Comparison of ENCODE assay signal across 25 cellular contexts in the genomic region with DNA sequence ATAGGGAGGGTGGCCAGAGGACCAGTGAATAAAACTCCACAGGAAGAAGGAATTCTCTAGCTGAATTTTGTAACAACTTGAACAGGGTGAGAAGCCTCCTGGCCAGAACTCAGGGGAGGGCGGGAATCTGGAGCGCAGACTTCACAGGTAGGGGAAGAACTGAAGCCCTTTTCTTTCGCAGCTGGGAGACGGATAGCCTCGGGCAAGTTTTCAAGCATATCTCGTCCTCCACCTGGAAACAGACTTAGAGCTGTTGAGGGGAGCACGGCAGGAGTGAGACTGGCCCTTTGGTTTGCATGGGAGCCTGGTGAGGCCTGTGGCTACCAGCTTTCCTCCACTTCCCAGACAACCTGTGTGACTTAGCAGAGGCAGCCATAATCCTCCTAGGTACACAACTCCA. TPM values are rescaled to one million over a fixed set of nuclear protein-coding genes. Genes with fewer than 3 reads are reported as not detected.
DNase-seq lines count a peak whose midpoint lies in the region; ATAC-seq, FAIRE-seq and TF ChIP-seq lines count a peak whose summit lies in the region.
"Had no signal": no experiment of that assay in that cellular context is flagged by ENCODE, and none has a peak within 500 bp of the region (broad histone marks: within the 10 kb centered on the region; RNA-seq: fewer than 3 reads in every experiment).

No MANE protein-coding gene starts in this region.

- CTCF ChIA-PET in activated CD8-positive, alpha-beta T cell treated with anti-CD3 and anti-CD28 coated beads, Interleukin-2, amount 10 ng/mL, durations not matched to agents 7 days and 5 days (lab: Charles Lee): interaction anchor here (0.7 to 6.3 kb wide), 20 partner anchors 10 to 311 kb away, joined by 3 to 96 read pairs (median 4); a partner anchor contains a TSS
- CTCF ChIA-PET in activated CD8-positive, alpha-beta T cell treated with anti-CD3 and anti-CD28 coated beads for 36 hours (lab: Charles Lee): interaction anchor here (1.3 to 6.5 kb wide), 18 partner anchors 10 to 328 kb away, joined by 4 to 116 read pairs (median 9); a partner anchor contains a TSS
- CTCF ChIA-PET in K562 (lab: Yijun Ruan, JAX; ENCODE audit: low intra/inter-chr PET ratio): no interaction called here

- no peak overlapping the region for H3K9ac ChIP-seq in OCI-LY3 (ENCODE audit: low read length)
- H3K9ac ChIP-seq in K562 (ENCODE audit: insufficient read depth in 1 of 2, low read depth in 2 of 2, low read length in 2 of 2): no peak overlapping the region
- H3K9ac ChIP-seq: KMS-11 had no signal

- TF ChIP-seq CTCF in activated CD8-positive, alpha-beta T cell treated with anti-CD3 and anti-CD28 coated beads for 36 hours (IDR thresholded peaks at IDR 0.05): no peak
- TF ChIP-seq CTCF in OCI-LY3 (IDR thresholded peaks at IDR 0.05; ENCODE audit: low read depth, low read length) (no peak), K562 (IDR thresholded peaks at IDR 0.05 in 2 of 3, conservative IDR thresholded peaks at IDR 0.05 in 1 of 3; ENCODE audit: insufficient read depth in 2 of 3, low read depth in 1 of 3, low read length in 3 of 3) (no peak), GM13977 (IDR thresholded peaks at IDR 0.05; ENCODE audit: extremely low read depth, insufficient read depth, missing control alignments) (no peak)

- no peak for TF ChIP-seq EP300 in K562 (IDR thresholded peaks at IDR 0.05; ENCODE audit: low read length)

- WGBS in K562 (ENCODE audit: insufficient coverage, low coverage, missing lambda C conversion rate): 59% methylated on average over 7 of the region's 7 CpGs

- peaks cover 11% of the 10 kb centered on the region for H3K9me3 Mint-ChIP-seq in activated CD8-positive, alpha-beta T cell treated with anti-CD3 and anti-CD28 coated beads, Interleukin-2, amount 10 ng/mL, durations not matched to agents 7 days and 5 days (ENCODE audit: insufficient read depth)
- peaks cover 10% of the 10 kb centered on the region for H3K9me3 Mint-ChIP-seq in activated CD8-positive, alpha-beta T cell treated with anti-CD3 and anti-CD28 coated beads for 36 hours
- no peaks in the 10 kb centered on the region for H3K9me3 Mint-ChIP-seq in stimulated activated effector memory CD8-positive, alpha-beta T cell treated with anti-CD3 and anti-CD28 coated beads, Interleukin-12 subunit alpha, Interleukin-12 subunit beta, amount 100 ng/mL, for 72 hours

- TF ChIP-seq RAD21 in K562 (CRISPR knock-in tag; conservative IDR thresholded peaks at IDR 0.05 in 1 of 2, IDR thresholded peaks at IDR 0.05 in 1 of 2): no peak

- H3K27me3 Mint-ChIP-seq in activated CD8-positive, alpha-beta T cell treated with anti-CD3 and anti-CD28 coated beads, Interleukin-2, amount 10 ng/mL, durations not matched to agents 7 days and 5 days (ENCODE audit: low read depth): peaks cover 34% of the 10 kb centered on the region
- H3K27me3 Mint-ChIP-seq in activated CD8-positive, alpha-beta T cell treated with anti-CD3 and anti-CD28 coated beads for 36 hours: no peaks in the 10 kb centered on the region

- H3K36me3 Mint-ChIP-seq in activated CD8-positive, alpha-beta T cell treated with anti-CD3 and anti-CD28 coated beads, Interleukin-2, amount 10 ng/mL, durations not matched to agents 7 days and 5 days (ENCODE audit: low read depth): peaks cover 8% of the 10 kb centered on the region
- H3K36me3 Mint-ChIP-seq in activated CD8-positive, alpha-beta T cell treated with anti-CD3 and anti-CD28 coated beads for 36 hours (ENCODE audit: low read depth): peaks cover 2% of the 10 kb centered on the region
- H3K36me3 Mint-ChIP-seq in stimulated activated effector memory CD8-positive, alpha-beta T cell treated with anti-CD3 and anti-CD28 coated beads, Interleukin-12 subunit alpha, Interleukin-12 subunit beta, amount 100 ng/mL, for 72 hours: no peaks in the 10 kb centered on the region

- no peak overlapping the region for H3K4me3 Mint-ChIP-seq in activated CD8-positive, alpha-beta T cell treated with anti-CD3 and anti-CD28 coated beads, Interleukin-2, amount 10 ng/mL, durations not matched to agents 7 days and 5 days
- no peak overlapping the region for H3K4me3 Mint-ChIP-seq in activated CD8-positive, alpha-beta T cell treated with anti-CD3 and anti-CD28 coated beads for 36 hours
- H3K4me3 Mint-ChIP-seq in stimulated activated effector memory CD8-positive, alpha-beta T cell treated with anti-CD3 and anti-CD28 coated beads, Interleukin-12 subunit alpha, Interleukin-12 subunit beta, amount 100 ng/mL, for 72 hours: no peak overlapping the region
- H3K4me3 Mint-ChIP-seq: GM23338, H9, HFFc6 had no signal

- H3K27me3 ChIP-seq in OCI-LY3 (ENCODE audit: low read depth, low read length): no peaks in the 10 kb centered on the region
- H3K27me3 ChIP-seq in K562 (ENCODE audit: control insufficient read depth in 2 of 2, insufficient read depth in 2 of 2, low read length in 2 of 2): no peaks in the 10 kb centered on the region
- H3K27me3 ChIP-seq: Peyer's patch had no signal

- no peak for FAIRE-seq in K562 (lab: Jason Lieb, UNC)
- FAIRE-seq: D721Med, G401.6 had no signal

- H3K9me3 ChIP-seq in OCI-LY3 (ENCODE audit: insufficient read depth, low read length): peaks cover 8% of the 10 kb centered on the region; the same call in 1 of the 2 replicates
- H3K9me3 ChIP-seq in K562 (replicated peaks; ENCODE audit: control insufficient read depth, insufficient read depth, low read depth, low read length): no peaks in the 10 kb centered on the region

- BruUV-seq in K562 (replicated peaks; lab: Mats Ljungman, UMichigan): no TSS peak

- intact Hi-C loops in activated CD8-positive, alpha-beta T cell treated with anti-CD3 and anti-CD28 coated beads for 36 hours (cut with micrococcal nuclease): loop anchor here (5.0 kb wide), 1 partner anchor 38 kb away; no protein-coding TSS in a partner anchor
- intact Hi-C loops in K562 (cut with micrococcal nuclease): no loop called here

- ATAC-seq in activated CD8-positive, alpha-beta T cell treated with anti-CD3 and anti-CD28 coated beads, Interleukin-2, amount 10 ng/mL, durations not matched to agents 7 days and 5 days: peak; percentile 23
- no peak for ATAC-seq in activated CD8-positive, alpha-beta T cell treated with anti-CD3 and anti-CD28 coated beads for 36 hours
- ATAC-seq in K562: peak; percentile 41
- ATAC-seq in stimulated activated effector memory CD8-positive, alpha-beta T cell treated with anti-CD3 and anti-CD28 coated beads, Interleukin-12 subunit alpha, Interleukin-12 subunit beta, amount 100 ng/mL, for 72 hours: peak; percentile 24

- H3K27ac ChIP-seq in OCI-LY3 (ENCODE audit: low read length) (no peak overlapping the region), K562 (ENCODE audit: extremely low read depth, low read depth, low read length) (no peak overlapping the region)
- H3K27ac ChIP-seq: KMS-11, Peyer's patch had no signal

- H3K4me1 ChIP-seq in OCI-LY3 (ENCODE audit: low read length) (no peaks in the 10 kb centered on the region), K562 (replicated peaks in 1 of 2; ENCODE audit: control insufficient read depth in 2 of 2, insufficient read depth in 2 of 2, low read length in 2 of 2) (no peaks in the 10 kb centered on the region; a peak in 1 of 5 replicates)
- H3K4me1 ChIP-seq: Peyer's patch had no signal

- peaks cover 3% of the 10 kb centered on the region for H3K4me1 Mint-ChIP-seq in activated CD8-positive, alpha-beta T cell treated with anti-CD3 and anti-CD28 coated beads, Interleukin-2, amount 10 ng/mL, durations not matched to agents 7 days and 5 days (ENCODE audit: low read depth)
- no peaks in the 10 kb centered on the region for H3K4me1 Mint-ChIP-seq in activated CD8-positive, alpha-beta T cell treated with anti-CD3 and anti-CD28 coated beads for 36 hours (ENCODE audit: low read depth)
- H3K4me1 Mint-ChIP-seq in stimulated activated effector memory CD8-positive, alpha-beta T cell treated with anti-CD3 and anti-CD28 coated beads, Interleukin-12 subunit alpha, Interleukin-12 subunit beta, amount 100 ng/mL, for 72 hours: peaks cover 5% of the 10 kb centered on the region
- H3K4me1 Mint-ChIP-seq: GM23338 had no signal

- H3K79me2 ChIP-seq in OCI-LY3 (ENCODE audit: low read length): no peaks in the 10 kb centered on the region
- H3K79me2 ChIP-seq in K562 (ENCODE audit: control insufficient read depth, insufficient read depth, low read length): no peaks in the 10 kb centered on the region

- DNase-seq in activated CD8-positive, alpha-beta T cell treated with anti-CD3 and anti-CD28 coated beads, Interleukin-2, amount 10 ng/mL, durations not matched to agents 7 days and 5 days: no peak
- DNase-seq in activated CD8-positive, alpha-beta T cell treated with anti-CD3 and anti-CD28 coated beads for 36 hours: no peak
- DNase-seq in K562 (ENCODE audit: extremely low read depth in 1 of 4, low spot score in 3 of 4) (no peak), GM13977 (ENCODE audit: low spot score) (no peak), SW 1271 (lab: John Stamatoyannopoulos, UW) (no peak)
- no peak for DNase-seq in stimulated activated effector memory CD8-positive, alpha-beta T cell treated with anti-CD3 and anti-CD28 coated beads, Interleukin-12 subunit alpha, Interleukin-12 subunit beta, amount 100 ng/mL, for 72 hours (ENCODE audit: low spot score in 2 of 2)
- DNase-seq: 8988T, HFFc6, IMR-90, NCI-H1092, NCI-H187, NCI-H2081 treated with DMSO at 0.1 percent for 48 hours, NCI-H2171, NCI-H226, NCI-H510A, SHP77 treated with DMSO at 0.1 percent for 48 hours had no signal

- H3K4me3 ChIP-seq in OCI-LY3 (ENCODE audit: low read length): no peak overlapping the region
- no peak overlapping the region for H3K4me3 ChIP-seq in K562
- H3K4me3 ChIP-seq: GM23338, Peyer's patch had no signal

- in situ Hi-C loops in K562 (cut with MboI): no loop called here
- in situ Hi-C loops in GM13977 (cut with MboI; ENCODE audit: low pct_unique_long_range_greater_than_20kb, low sequenced_read_pairs, unreplicated experiment): no loop called here

- no peak overlapping the region for H3K27ac Mint-ChIP-seq in activated CD8-positive, alpha-beta T cell treated with anti-CD3 and anti-CD28 coated beads, Interleukin-2, amount 10 ng/mL, durations not matched to agents 7 days and 5 days
- H3K27ac Mint-ChIP-seq in activated CD8-positive, alpha-beta T cell treated with anti-CD3 and anti-CD28 coated beads for 36 hours: no peak overlapping the region
- no peak overlapping the region for H3K27ac Mint-ChIP-seq in stimulated activated effector memory CD8-positive, alpha-beta T cell treated with anti-CD3 and anti-CD28 coated beads, Interleukin-12 subunit alpha, Interleukin-12 subunit beta, amount 100 ng/mL, for 72 hours
- H3K27ac Mint-ChIP-seq: GM23338, HFFc6 had no signal

- H2AFZ ChIP-seq in OCI-LY3 (ENCODE audit: low read depth, low read length) (peak overlapping the region; percentile 45; the same call in 1 of the 2 replicates), K562 (ENCODE audit: low read depth, low read length) (peak overlapping the region; percentile 48; the same call in 1 of the 2 replicates)
- H2AFZ ChIP-seq: GM23338 had no signal

- H3K4me2 ChIP-seq in OCI-LY3 (ENCODE audit: low read length): 0 out of 2 replicates have a peak overlapping the region, but pooled peaks have one; percentile 20
- H3K4me2 ChIP-seq in K562 (ENCODE audit: insufficient read depth, low read length): no peak overlapping the region
- H3K4me2 ChIP-seq: KMS-11 had no signal

- POLR2A ChIA-PET in activated CD8-positive, alpha-beta T cell treated with anti-CD3 and anti-CD28 coated beads, Interleukin-2, amount 10 ng/mL, durations not matched to agents 7 days and 5 days (lab: Charles Lee): interaction anchor here (1.1 to 1.5 kb wide), 2 partner anchors 11 to 38 kb away, joined by 3 to 8 read pairs; a partner anchor contains a TSS
- POLR2A ChIA-PET in activated CD8-positive, alpha-beta T cell treated with anti-CD3 and anti-CD28 coated beads for 36 hours (lab: Charles Lee): interaction anchor here (1.2 to 1.6 kb wide), 4 partner anchors 9 to 44 kb away, joined by 3 to 7 read pairs (median 6); a partner anchor contains a TSS
- POLR2A ChIA-PET in K562 (lab: Yijun Ruan, JAX): no interaction called here

- H4K20me1 ChIP-seq in OCI-LY3 (ENCODE audit: insufficient read depth, low read length): no peaks in the 10 kb centered on the region
- no peaks in the 10 kb centered on the region for H4K20me1 ChIP-seq in K562 (replicated peaks; ENCODE audit: control insufficient read depth, insufficient read depth, low read length)

- H3K36me3 ChIP-seq in OCI-LY3 (replicated peaks; ENCODE audit: low read depth, low read length): no peaks in the 10 kb centered on the region
- H3K36me3 ChIP-seq in K562 (ENCODE audit: control insufficient read depth, insufficient read depth, low read length): no peaks in the 10 kb centered on the region
- H3K36me3 ChIP-seq: Peyer's patch had no signal

- TF ChIP-seq POLR2A in K562 (conservative IDR thresholded peaks at IDR 0.05): no peak

- no peaks in the 10 kb centered on the region for H3K9me1 ChIP-seq in K562 (ENCODE audit: control insufficient read depth, insufficient read depth, low read length)

RNA-seq across cellular contexts. Expression of a gene that starts 10.9 kb away (rescaled TPM):
- total RNA-seq in activated CD8-positive, alpha-beta T cell treated with anti-CD3 and anti-CD28 coated beads, Interleukin-2, amount 10 ng/mL, durations not matched to agents 7 days and 5 days: 10 to 100 TPM; 21.1 to 23.5 TPM
- 10 to 100 TPM; 12.1 to 16.2 TPM for total RNA-seq in activated CD8-positive, alpha-beta T cell treated with anti-CD3 and anti-CD28 coated beads for 36 hours
- 5.1 and 5.8 TPM in 2 replicates for total RNA-seq in K562 (2011; cell fraction: chromatin; rRNA removed; ENCODE audit: low replicate concordance)
- total RNA-seq in K562 (2011; cell fraction: nucleolus; rRNA removed): 8.9 and 9.5 TPM in 2 replicates
- 9.7 and 15.8 TPM in 2 replicates for total RNA-seq in K562 (2011; cell fraction: nucleoplasm; rRNA removed)
- total RNA-seq in K562 (2014; rRNA removed) (114 and 122 TPM in 2 replicates), K562 (2014; rRNA removed; fragmentation: Illumina TruSeq; extraction: Trizol) (45.5 and 52.2 TPM in 2 replicates), K562 (2015; rRNA removed; fragmentation: Illumina TruSeq; extraction: Trizol) (62.0 and 65.9 TPM in 2 replicates), K562 (2021) (36.5 and 38.7 TPM in 2 replicates)
- polyA plus RNA-seq in K562 (2011; rRNA removed) (64.4 and 74.1 TPM in 2 replicates), K562 (2014; fragmentation: Illumina TruSeq; extraction: Trizol) (44.5 and 58.3 TPM in 2 replicates), K562 (2014; fragmentation: Nextera tagmentation; extraction: Ambion mirVana) (10 to 100 TPM; 15.0 to 31.4 TPM), K562 (2014; rRNA removed) (62.8 and 81.0 TPM in 2 replicates)
- polyA plus RNA-seq in K562 (2011; cell fraction: cytosol; rRNA removed): 29.1 and 30.7 TPM in 2 replicates
- 15.5 and 18.0 TPM in 2 replicates for polyA plus RNA-seq in K562 (2011; cell fraction: nucleus; rRNA removed)
- 69.6 and 91.3 TPM in 2 replicates for polyA plus RNA-seq in K562 (2012)
- polyA minus RNA-seq in K562 (2011; rRNA and poly(A)+ RNA removed): 14.3 and 18.2 TPM in 2 replicates
- 13.0 and 14.4 TPM in 2 replicates for polyA minus RNA-seq in K562 (2011; cell fraction: cytosol; rRNA and poly(A)+ RNA removed)
- 10.1 and 12.3 TPM in 2 replicates for polyA minus RNA-seq in K562 (2011; cell fraction: nucleus; rRNA and poly(A)+ RNA removed)

RNA-seq across cellular contexts. Expression of a gene that starts 47.1 kb away (rescaled TPM):
- total RNA-seq in activated CD8-positive, alpha-beta T cell treated with anti-CD3 and anti-CD28 coated beads, Interleukin-2, amount 10 ng/mL, durations not matched to agents 7 days and 5 days: not detected
- total RNA-seq in activated CD8-positive, alpha-beta T cell treated with anti-CD3 and anti-CD28 coated beads for 36 hours: not detected
- total RNA-seq in K562 (2011; cell fraction: chromatin; rRNA removed; ENCODE audit: low replicate concordance): not detected in 2 replicates
- not detected in 2 replicates for total RNA-seq in K562 (2011; cell fraction: nucleolus; rRNA removed)
- not detected in 2 replicates for total RNA-seq in K562 (2011; cell fraction: nucleoplasm; rRNA removed)
- total RNA-seq in K562 (2014; rRNA removed) (not detected in 2 replicates), K562 (2014; rRNA removed; fragmentation: Illumina TruSeq; extraction: Trizol) (not detected in 2 replicates), K562 (2015; rRNA removed; fragmentation: Illumina TruSeq; extraction: Trizol) (not detected in 2 replicates), K562 (2021) (not detected in 2 replicates)
- polyA plus RNA-seq in K562 (2011; rRNA removed) (not detected in 2 replicates), K562 (2014; fragmentation: Illumina TruSeq; extraction: Trizol) (not detected in 2 replicates), K562 (2014; fragmentation: Nextera tagmentation; extraction: Ambion mirVana) (not detected), K562 (2014; rRNA removed) (not detected in 2 replicates)
- polyA plus RNA-seq in K562 (2011; cell fraction: cytosol; rRNA removed): not detected in 2 replicates
- not detected in 2 replicates for polyA plus RNA-seq in K562 (2011; cell fraction: nucleus; rRNA removed)
- polyA plus RNA-seq in K562 (2012): not detected in 2 replicates
- polyA minus RNA-seq in K562 (2011; rRNA and poly(A)+ RNA removed): not detected in 2 replicates
- not detected in 2 replicates for polyA minus RNA-seq in K562 (2011; cell fraction: cytosol; rRNA and poly(A)+ RNA removed)
- not detected in 2 replicates for polyA minus RNA-seq in K562 (2011; cell fraction: nucleus; rRNA and poly(A)+ RNA removed)
- total RNA-seq: Daoy, HFFc6, IMR-90, Peyer's patch had no signal
- polyA plus RNA-seq: BJ, IMR-90 had no signal
